In the genomic region with DNA sequence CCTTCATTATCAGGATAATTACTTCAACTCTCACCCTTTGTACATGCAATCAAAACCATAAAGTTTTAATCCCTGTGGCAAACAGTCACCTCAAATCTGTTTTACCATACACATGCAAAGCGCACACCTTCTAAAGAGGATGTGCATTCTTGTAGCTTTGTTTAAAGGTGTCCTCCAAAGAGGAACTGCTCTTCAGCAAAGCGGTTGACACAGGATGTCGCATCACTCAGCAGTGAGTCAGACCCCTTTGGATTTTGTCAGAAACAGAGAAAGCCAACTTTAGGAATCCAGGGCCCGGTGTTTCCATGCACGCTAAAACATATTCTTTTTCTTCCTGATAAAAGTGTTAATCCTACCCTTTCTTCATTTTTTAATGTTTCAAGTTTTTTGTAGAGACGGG, we compare ENCODE assay signal across 19 cellular contexts.
A peak's percentile ranks its signal among the peaks of the same experiment; 100 is the strongest.
DNase-seq lines count a peak whose midpoint lies in the region; ATAC-seq and FAIRE-seq lines count a peak whose summit lies in the region.
"Had no signal": no experiment of that assay in that cellular context is flagged by ENCODE, and none has a peak within 500 bp of the region (broad histone marks: within the 10 kb centered on the region; RNA-seq: fewer than 3 reads in every experiment).

No MANE protein-coding gene starts in this region.

- H3K4me3 Mint-ChIP-seq in activated T-helper 17 cell treated with anti-CD3 and anti-CD28 coated beads, Interleukin-2, amount 50 U/mL, for 72 hours, result no peak overlapping the region
- H3K4me3 Mint-ChIP-seq: activated naive CD8-positive, alpha-beta T cell treated with anti-CD3 and anti-CD28 coated beads for 36 hours; nephron progenitor cell; T-cell had no signal

- peak; percentile 39 for ATAC-seq in activated T-helper 17 cell treated with anti-CD3 and anti-CD28 coated beads, Interleukin-2, amount 50 U/mL, for 72 hours (replicated peaks)
- ATAC-seq in HG02973 (IDR thresholded peaks at IDR 0.05; ENCODE audit: unreplicated experiment) (no peak), HG03045 (IDR thresholded peaks at IDR 0.05; ENCODE audit: unreplicated experiment) (no peak), HG03439 (IDR thresholded peaks at IDR 0.05; ENCODE audit: unreplicated experiment) (no peak)

- peaks cover 7% of the 10 kb centered on the region for H3K27me3 Mint-ChIP-seq in activated T-helper 17 cell treated with anti-CD3 and anti-CD28 coated beads, Interleukin-2, amount 50 U/mL, for 72 hours

- no peak overlapping the region for H3K27ac Mint-ChIP-seq in activated T-helper 17 cell treated with anti-CD3 and anti-CD28 coated beads, Interleukin-2, amount 50 U/mL, for 72 hours
- H3K27ac Mint-ChIP-seq: activated naive CD8-positive, alpha-beta T cell treated with anti-CD3 and anti-CD28 coated beads for 36 hours; nephron progenitor cell; progenitor cell of endocrine pancreas; T-cell had no signal

- peak; percentile 5 for DNase-seq in stimulated activated CD4-positive, alpha-beta T cell treated with anti-CD3 and anti-CD28 coated beads, Interleukin-15, amount 100 ng/mL, for 24 hours
- DNase-seq in stimulated activated CD4-positive, alpha-beta T cell treated with anti-CD3 and anti-CD28 coated beads, Interleukin-12 subunit alpha, Interleukin-12 subunit beta, amount 100 ng/mL, for 4 hours, result no peak
- peak; percentile 36 for DNase-seq in M059J (ENCODE audit: low read depth)
- DNase-seq in urothelium cell line (ENCODE audit: low spot score), result peak; percentile 30
- DNase-seq: activated naive CD8-positive, alpha-beta T cell treated with anti-CD3 and anti-CD28 coated beads for 36 hours; mesenchymal stem cell; NCI-H2081; NCI-H524 treated with DMSO at 0.1 percent for 48 hours; nephron progenitor cell; Peyer's patch; small intestine had no signal

- H3K4me1 Mint-ChIP-seq in activated T-helper 17 cell treated with anti-CD3 and anti-CD28 coated beads, Interleukin-2, amount 50 U/mL, for 72 hours, result no peaks in the 10 kb centered on the region

- H3K36me3 Mint-ChIP-seq in activated T-helper 17 cell treated with anti-CD3 and anti-CD28 coated beads, Interleukin-2, amount 50 U/mL, for 72 hours (ENCODE audit: low read depth), result no peaks in the 10 kb centered on the region
- H3K36me3 Mint-ChIP-seq: activated naive CD8-positive, alpha-beta T cell treated with anti-CD3 and anti-CD28 coated beads for 36 hours; T-cell had no signal

- peaks cover 3% of the 10 kb centered on the region for H3K9me3 Mint-ChIP-seq in activated T-helper 17 cell treated with anti-CD3 and anti-CD28 coated beads, Interleukin-2, amount 50 U/mL, for 72 hours
- H3K9me3 Mint-ChIP-seq: activated naive CD8-positive, alpha-beta T cell treated with anti-CD3 and anti-CD28 coated beads for 36 hours; nephron progenitor cell; T-cell had no signal

- FAIRE-seq in urothelium cell line (lab: Jason Lieb, UNC), result no peak
- FAIRE-seq: bronchial epithelial cell, islet of Langerhans, small intestine had no signal
